8 cellular contexts compared by ENCODE assay signal in genomic region chr12:570949-571794, GRCh38.
DNase-seq lines count a peak whose midpoint lies in the region; ATAC-seq and TF ChIP-seq lines count a peak whose summit lies in the region.

No MANE protein-coding gene starts in this region.

- no peaks in the 10 kb centered on the region; the same call in 1 of the 2 replicates for H3K9me3 ChIP-seq in AG04450 (ENCODE audit: control insufficient read depth, insufficient read depth, low read length)

- no peak for TF ChIP-seq CTCF in AG04450 (IDR thresholded peaks at IDR 0.05; ENCODE audit: low read depth, low read length)
- TF ChIP-seq CTCF in HFFc6 (IDR thresholded peaks at IDR 0.05), result no peak

- H3K9me3 Mint-ChIP-seq in HFFc6, result no peaks in the 10 kb centered on the region
- no peaks in the 10 kb centered on the region for H3K9me3 Mint-ChIP-seq in stimulated activated effector memory CD8-positive, alpha-beta T cell treated with anti-CD3 and anti-CD28 coated beads, Interleukin-12 subunit alpha, Interleukin-12 subunit beta, amount 100 ng/mL, for 72 hours

- POLR2A ChIA-PET in AG04450 (lab: Yijun Ruan, JAX), result interaction anchor here (0.6 to 2.3 kb wide), 7 partner anchors 61 to 1012 kb away, joined by 3 to 19 read pairs (median 4); partner anchors contain the start of genes RAD52 and WNK1

- no peaks in the 10 kb centered on the region; the same call in none of the 2 replicates for H3K27me3 Mint-ChIP-seq in HFFc6 (ENCODE audit: insufficient read depth)

- H3K27me3 ChIP-seq in AG04450 (ENCODE audit: control insufficient read depth, insufficient read depth, low read length), result peaks cover 4% of the 10 kb centered on the region

- H3K27ac ChIP-seq in AG04450 (ENCODE audit: low read depth, low read length), result peak overlapping the region; percentile 69

- ATAC-seq in stimulated activated effector memory CD8-positive, alpha-beta T cell treated with anti-CD3 and anti-CD28 coated beads, Interleukin-12 subunit alpha, Interleukin-12 subunit beta, amount 100 ng/mL, for 72 hours, result no peak
- ATAC-seq in GM21367 (IDR thresholded peaks at IDR 0.05; ENCODE audit: unreplicated experiment) (no peak), HG03039 (IDR thresholded peaks at IDR 0.05; ENCODE audit: unreplicated experiment) (no peak)

- H3K4me3 Mint-ChIP-seq in HFFc6, result peak overlapping the region; percentile 89
- H3K4me3 Mint-ChIP-seq in stimulated activated effector memory CD8-positive, alpha-beta T cell treated with anti-CD3 and anti-CD28 coated beads, Interleukin-12 subunit alpha, Interleukin-12 subunit beta, amount 100 ng/mL, for 72 hours, result peak overlapping the region; percentile 26

- CTCF ChIA-PET in AG04450 (lab: Charles Lee), result interaction anchor here (0.9 to 6.0 kb wide), 10 partner anchors 170 to 522 kb away, joined by 3 to 90 read pairs (median 8); partner anchors contain the start of genes RAD52 and WNK1

- no peaks in the 10 kb centered on the region for H3K36me3 Mint-ChIP-seq in HFFc6 (ENCODE audit: low read depth)
- no peaks in the 10 kb centered on the region for H3K36me3 Mint-ChIP-seq in stimulated activated effector memory CD8-positive, alpha-beta T cell treated with anti-CD3 and anti-CD28 coated beads, Interleukin-12 subunit alpha, Interleukin-12 subunit beta, amount 100 ng/mL, for 72 hours

- peaks cover 48% of the 10 kb centered on the region for H3K4me1 Mint-ChIP-seq in HFFc6 (ENCODE audit: low read depth)
- H3K4me1 Mint-ChIP-seq in stimulated activated effector memory CD8-positive, alpha-beta T cell treated with anti-CD3 and anti-CD28 coated beads, Interleukin-12 subunit alpha, Interleukin-12 subunit beta, amount 100 ng/mL, for 72 hours, result peaks cover 57% of the 10 kb centered on the region

- H3K4me3 ChIP-seq in AG04450 (ENCODE audit: low read depth, low read length), result peak overlapping the region; percentile 69

- DNase-seq in AG04450 (ENCODE audit: low read depth, low spot score), result peak; percentile 26
- DNase-seq in HFFc6, result peak; percentile 77
- DNase-seq in astrocyte of the hippocampus (ENCODE audit: low read depth, low spot score), result peak; percentile 90
- peak; percentile 76 for DNase-seq in iris pigment epithelial cell (ENCODE audit: low read depth)
- DNase-seq in stimulated activated effector memory CD8-positive, alpha-beta T cell treated with anti-CD3 and anti-CD28 coated beads, Interleukin-12 subunit alpha, Interleukin-12 subunit beta, amount 100 ng/mL, for 72 hours (ENCODE audit: low spot score in 2 of 2), result no peak
- DNase-seq in NCI-H1048 (lab: John Stamatoyannopoulos, UW), result no peak

- peak overlapping the region; percentile 95 for H3K27ac Mint-ChIP-seq in HFFc6
- peak overlapping the region; percentile 74 for H3K27ac Mint-ChIP-seq in stimulated activated effector memory CD8-positive, alpha-beta T cell treated with anti-CD3 and anti-CD28 coated beads, Interleukin-12 subunit alpha, Interleukin-12 subunit beta, amount 100 ng/mL, for 72 hours

Comparison
In these comparisons a context has a peak if more than half of its experiments do, and no peak if none do; other contexts are left out.
1. DNase-seq: peak in AG04450 (single experiment), HFFc6 (single experiment), astrocyte of the hippocampus (single experiment) and iris pigment epithelial cell (single experiment); none in stimulated activated effector memory CD8-positive, alpha-beta T cell treated with anti-CD3 and anti-CD28 coated beads, Interleukin-12 subunit alpha, Interleukin-12 subunit beta, amount 100 ng/mL, for 72 hours (0 of 2) and NCI-H1048 (single experiment).